In the genomic region with DNA sequence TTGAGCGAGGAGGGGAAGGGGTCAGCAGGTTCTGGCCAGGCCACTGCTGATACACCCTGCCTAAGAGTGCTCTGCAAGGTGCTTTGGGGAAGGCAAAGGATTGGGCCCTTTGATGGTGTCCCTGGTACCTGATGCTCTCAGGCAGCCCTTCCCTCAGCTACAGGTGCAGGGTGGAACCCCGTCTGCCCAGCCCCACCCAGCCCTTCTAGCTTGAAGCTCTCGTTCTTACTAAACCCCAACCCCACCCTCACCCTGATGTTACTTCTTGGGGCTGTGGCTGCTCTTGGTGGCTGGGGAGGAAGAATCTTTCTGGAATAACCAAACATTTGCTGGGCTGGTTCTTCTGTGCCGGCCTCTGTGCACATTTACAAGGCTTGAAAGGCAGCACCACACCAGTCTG, we compare ENCODE assay signal across 8 cellular contexts. TPM values are rescaled to one million over a fixed set of nuclear protein-coding genes. Genes with fewer than 3 reads are reported as not detected.
DNase-seq lines count a peak whose midpoint lies in the region; ATAC-seq and TF ChIP-seq lines count a peak whose summit lies in the region.

No MANE protein-coding gene starts in this region.

- no peak for TF ChIP-seq EP300 in esophagus muscularis mucosa (IDR thresholded peaks at IDR 0.05)

- H3K9me3 ChIP-seq in T-helper 17 cell (ENCODE audit: control insufficient read depth, low read length, poor library complexity, severe bottlenecking): no peaks in the 10 kb centered on the region
- H3K9me3 ChIP-seq in esophagus muscularis mucosa: no peaks in the 10 kb centered on the region
- no peaks in the 10 kb centered on the region for H3K9me3 ChIP-seq in gastrocnemius medialis

- TF ChIP-seq CTCF in GM12865 (IDR thresholded peaks at IDR 0.05; ENCODE audit: insufficient read depth, low read depth, low read length, missing control alignments) (no peak), esophagus muscularis mucosa (IDR thresholded peaks at IDR 0.05) (no peak), gastrocnemius medialis (IDR thresholded peaks at IDR 0.05 in 4 of 5, conservative IDR thresholded peaks at IDR 0.05 in 1 of 5) (no peak)

- peaks cover under 1% of the 10 kb centered on the region for H3K36me3 Mint-ChIP-seq in T-helper 17 cell (ENCODE audit: low read depth)

- in situ Hi-C loops in gastrocnemius medialis (cut with MboI; ENCODE audit: low sequenced_read_pairs in 4 of 4): no loop called here

- TF ChIP-seq POLR2A in esophagus muscularis mucosa (IDR thresholded peaks at IDR 0.05; ENCODE audit: low read depth) (no peak), gastrocnemius medialis (IDR thresholded peaks at IDR 0.05) (no peak)

- H3K4me1 ChIP-seq in esophagus muscularis mucosa (peaks cover 94 to 100% (median 100%) of the 10 kb centered on the region in 4 donors), gastrocnemius medialis (peaks cover 65 to 90% of the 10 kb centered on the region in 2 donors)

- peaks cover 65% of the 10 kb centered on the region for H3K4me1 Mint-ChIP-seq in T-helper 17 cell

- H3K27me3 ChIP-seq in esophagus muscularis mucosa (no peaks in the 10 kb centered on the region), gastrocnemius medialis (no peaks in the 10 kb centered on the region)

- intact Hi-C loops in esophagus muscularis mucosa (cut with DNase I) (no loop called here), gastrocnemius medialis (cut with DNase I; ENCODE audit: low total_unique reads) (no loop called here)

- H3K4me3 Mint-ChIP-seq in T-helper 17 cell: peak overlapping the region; percentile 85

- ATAC-seq in T-helper 17 cell (no peak), gastrocnemius medialis (no peak), HG03095 (IDR thresholded peaks at IDR 0.05; ENCODE audit: unreplicated experiment) (no peak), HG02571 (IDR thresholded peaks at IDR 0.05; ENCODE audit: unreplicated experiment) (no peak)

- WGBS in esophagus muscularis mucosa: 32% methylated on average over 2 of the region's 4 CpGs

- peak; percentile 51 for DNase-seq in GM12865 (ENCODE audit: low read depth)
- DNase-seq in T-helper 17 cell: no peak
- DNase-seq in esophagus muscularis mucosa (ENCODE audit: extremely low spot score): no peak
- DNase-seq in gastrocnemius medialis: no peak
- no peak for DNase-seq in DMS 273 treated with DMSO at 0.1 percent for 48 hours (lab: John Stamatoyannopoulos, UW)
- no peak for DNase-seq in NCI-H187 treated with DMSO at 0.1 percent for 48 hours (lab: John Stamatoyannopoulos, UW)

- peak overlapping the region; percentile 95 for H3K27ac Mint-ChIP-seq in T-helper 17 cell

- peaks cover 0 to 16% (median 7%) of the 10 kb centered on the region in 4 donors for H3K36me3 ChIP-seq in esophagus muscularis mucosa
- no peaks in the 10 kb centered on the region for H3K36me3 ChIP-seq in gastrocnemius medialis

- H3K27ac ChIP-seq in esophagus muscularis mucosa (replicated peaks in 1 of 4) (peak overlapping the region; percentile 88 to 92 (median 90)), gastrocnemius medialis (peak overlapping the region; percentile 87 to 96 (median 87))

- H3K4me3 ChIP-seq in GM12865 (ENCODE audit: low read depth, low read length): no peak overlapping the region
- H3K4me3 ChIP-seq in esophagus muscularis mucosa: peak overlapping the region in 3 of 4 donors; percentile 0 to 15 (median 10)
- peak overlapping the region in 1 of 4 donors; percentile 1 for H3K4me3 ChIP-seq in gastrocnemius medialis

- no peaks in the 10 kb centered on the region for H3K27me3 Mint-ChIP-seq in T-helper 17 cell

RNA-seq across cellular contexts. Expression of a gene that starts 6.4 kb away (rescaled TPM):
- 100 to 1,000 TPM; 266 to 288 TPM for total RNA-seq in T-helper 17 cell
- 100 to 1,000 TPM; 149 to 297 (median 239) TPM for total RNA-seq in esophagus muscularis mucosa
- 10 to 100 TPM; 26.7 to 67.8 (median 39.8) TPM for total RNA-seq in gastrocnemius medialis

RNA-seq across cellular contexts. Expression of a gene that starts 26.6 kb away (rescaled TPM):
- total RNA-seq in T-helper 17 cell (1 to 10 TPM; 1.7 to 1.8 TPM), esophagus muscularis mucosa (10 to 100 TPM; 37.4 to 66.6 (median 46.4) TPM), gastrocnemius medialis (1 to 10 TPM; 1.7 to 3.1 (median 2.1) TPM)

RNA-seq across cellular contexts. Expression of a gene that starts 36.5 kb away (rescaled TPM):
- total RNA-seq in T-helper 17 cell (not detected), esophagus muscularis mucosa (not detected), gastrocnemius medialis (under 1 TPM in 3 of 4 donors, not detected in 1; 0.41 to 0.98 (median 0.49) TPM)

RNA-seq across cellular contexts. Expression of a gene that starts 37.3 kb away (rescaled TPM):
- under 1 TPM in 1 of 2 donors, not detected in 1; 0.78 TPM for total RNA-seq in T-helper 17 cell
- total RNA-seq in esophagus muscularis mucosa: under 1 TPM in 2 of 4 donors, not detected in 2; 0.11 to 0.39 TPM
- total RNA-seq in gastrocnemius medialis: 1 to 10 TPM; 1.9 to 8.9 (median 5.0) TPM

RNA-seq across cellular contexts. Expression of a gene that starts 49.9 kb away (rescaled TPM):
- total RNA-seq in T-helper 17 cell (10 to 100 TPM; 46.7 to 49.2 TPM), esophagus muscularis mucosa (100 to 1,000 TPM in 1 of 4 donors, 10 to 100 TPM in 3; 49.4 to 106 (median 85.8) TPM), gastrocnemius medialis (100 to 1,000 TPM; 111 to 145 (median 127) TPM)

Comparison
In these comparisons a context has a peak if more than half of its experiments do, and no peak if none do; other contexts are left out.
1. RNA of a gene that starts 26.6 kb away (total RNA-seq): 37.4 to 66.6 TPM in esophagus muscularis mucosa; 1.7 to 3.1 TPM in gastrocnemius medialis and 1.7 to 1.8 TPM in T-helper 17 cell; every median in the first group is over 4 times any median in the second.